Comparison of ENCODE assay signal across 11 cellular contexts in the genomic region with DNA sequence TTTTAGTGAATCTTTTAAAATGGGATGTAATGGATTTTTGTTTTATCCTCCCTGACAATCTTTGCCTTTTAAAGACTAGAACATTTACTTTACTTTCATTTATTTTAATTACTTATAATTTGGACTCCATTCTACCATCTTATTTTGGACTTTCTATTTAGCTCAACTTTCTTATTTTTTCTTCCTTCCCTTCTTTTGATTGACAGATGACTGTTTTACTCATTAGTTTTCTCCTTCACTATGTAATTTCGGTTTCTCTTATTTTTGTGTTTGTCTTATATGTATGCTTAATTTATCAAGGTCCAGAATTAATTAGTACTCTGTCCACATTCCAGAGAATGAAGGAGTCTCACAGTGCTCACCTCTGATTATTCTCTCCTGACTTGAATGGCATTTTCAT.
"Had no signal": no experiment of that assay in that cellular context is flagged by ENCODE, and none has a peak within 500 bp of the region (broad histone marks: within the 10 kb centered on the region; RNA-seq: fewer than 3 reads in every experiment).

No MANE protein-coding gene starts in this region.

- H3K9ac ChIP-seq: KMS-11 had no signal

- H3K4me1 ChIP-seq: HAP-1 had no signal

- H3K9me3 ChIP-seq: HAP-1 had no signal

- H3K4me3 Mint-ChIP-seq: GM23338, HFFc6, IgD-negative memory B cell had no signal

- FAIRE-seq: H1, H54, HepG2 had no signal

- DNase-seq: HFFc6, KBM-7 had no signal

- H3K27ac Mint-ChIP-seq: GM23338, HFFc6, IgD-negative memory B cell had no signal

- H3K9me3 Mint-ChIP-seq: GM23338, HFFc6 had no signal

- H3K27ac ChIP-seq: HL-60, KMS-11 had no signal

- H3K4me3 ChIP-seq: GM23338, HAP-1 had no signal

- H3K4me1 Mint-ChIP-seq: IgD-negative memory B cell had no signal

- H2AFZ ChIP-seq: GM23338 had no signal

- ATAC-seq: GM23338, HCT116, HepG2 had no signal

- H3K27me3 Mint-ChIP-seq: IgD-negative memory B cell had no signal

- H3K36me3 ChIP-seq: HAP-1 had no signal

- H3K4me2 ChIP-seq: GM23338, KMS-11 had no signal
